ENCODE assay signal across 19 cellular contexts in the genomic region with DNA sequence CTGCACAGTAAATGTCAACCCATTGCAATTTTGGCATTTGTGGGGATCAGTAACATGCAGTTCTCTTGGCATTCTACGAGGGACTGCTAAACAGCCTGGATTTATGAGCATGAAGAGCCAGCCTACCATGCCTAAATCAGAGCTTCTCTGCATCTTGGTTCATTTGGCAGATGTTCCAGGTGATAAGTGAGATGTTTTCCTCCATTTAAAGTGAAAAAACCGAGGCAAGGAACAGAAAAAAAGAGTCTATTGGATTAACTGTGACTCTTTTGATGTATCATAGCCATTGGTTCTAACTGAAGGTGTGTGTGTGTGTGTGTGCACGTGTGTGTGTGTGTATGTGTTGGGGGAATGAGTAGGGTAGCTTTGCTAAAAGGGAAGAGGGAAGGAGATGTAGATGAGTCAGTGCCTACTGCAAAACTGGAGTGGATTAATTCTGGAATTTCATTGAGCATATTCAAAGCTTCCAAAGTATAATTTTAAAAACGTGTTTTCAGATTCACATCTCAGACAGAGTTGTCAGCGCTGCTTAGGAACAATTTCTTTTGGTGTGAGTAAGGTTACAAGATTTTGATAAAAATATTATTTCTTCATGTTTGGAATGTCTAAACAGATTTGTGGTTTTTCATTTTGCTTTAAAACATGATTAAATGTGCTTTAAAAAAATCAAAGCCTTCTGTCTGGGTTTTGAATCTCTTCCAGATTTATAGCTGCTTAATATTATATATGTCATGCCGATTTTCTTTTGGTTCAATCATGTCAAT.
DNase-seq lines count a peak whose midpoint lies in the region; ATAC-seq and TF ChIP-seq lines count a peak whose summit lies in the region.
"Had no signal": no experiment of that assay in that cellular context is flagged by ENCODE, and none has a peak within 500 bp of the region (broad histone marks: within the 10 kb centered on the region; RNA-seq: fewer than 3 reads in every experiment).

No MANE protein-coding gene starts in this region.

- H3K4me3 ChIP-seq in fibroblast of pulmonary artery (replicated peaks; ENCODE audit: low read depth, low read length) (no peak overlapping the region), skeletal muscle cell (ENCODE audit: low read depth, low read length) (no peak overlapping the region)
- H3K4me3 ChIP-seq: lower lobe of right lung, tibial artery had no signal

- no peak for ATAC-seq in GM18498 (IDR thresholded peaks at IDR 0.05; ENCODE audit: unreplicated experiment)
- no peak for ATAC-seq in HG03108 (IDR thresholded peaks at IDR 0.05; ENCODE audit: unreplicated experiment)
- ATAC-seq: activated CD4-positive, CD25-positive, alpha-beta regulatory T cell treated with anti-CD3 and anti-CD28 coated beads, Interleukin-2, amount 50 U/mL, for 24 hours; lower lobe of right lung; naive thymus-derived CD8-positive, alpha-beta T cell; stimulated activated effector memory CD8-positive, alpha-beta T cell treated with anti-CD3 and anti-CD28 coated beads, Interleukin-12 subunit alpha, Interleukin-12 subunit beta, amount 100 ng/mL, for 72 hours had no signal

- DNase-seq in GM03348 (ENCODE audit: low spot score) = peak; percentile 61
- DNase-seq in RPMI7951 (ENCODE audit: low read depth) = peak; percentile 58
- peak; percentile 60 for DNase-seq in fibroblast of pulmonary artery (ENCODE audit: low read depth)
- DNase-seq in skeletal muscle cell (ENCODE audit: low read depth) = peak; percentile 12
- no peak for DNase-seq in NCI-H1694 treated with DMSO at 0.1 percent for 48 hours (lab: John Stamatoyannopoulos, UW)
- DNase-seq in KBM-7 = no peak
- DNase-seq: amygdala; C1 segment of cervical spinal cord; glutamatergic neuron; immature natural killer cell; lower lobe of right lung; naive thymus-derived CD8-positive, alpha-beta T cell; NCI-H446 treated with DMSO at 0.1 percent for 48 hours; SHP77 treated with DMSO at 0.1 percent for 48 hours; tibial artery had no signal

- in situ Hi-C loops in KBM-7 (cut with MboI; ENCODE audit: low pct_unique_long_range_greater_than_20kb, low sequenced_read_pairs) = no loop called here

- no peak for TF ChIP-seq CTCF in fibroblast of pulmonary artery (IDR thresholded peaks at IDR 0.05; ENCODE audit: low read length, missing control alignments)

Comparison
In these comparisons a context has a peak if more than half of its experiments do, and no peak if none do; other contexts are left out.
1. DNase-seq: peak in GM03348 (single experiment), RPMI7951 (single experiment), fibroblast of pulmonary artery (single experiment) and skeletal muscle cell (single experiment); none in NCI-H1694 treated with DMSO at 0.1 percent for 48 hours (single experiment) and KBM-7 (single experiment).